ENCODE assay signal across 15 cellular contexts in the genomic region with DNA sequence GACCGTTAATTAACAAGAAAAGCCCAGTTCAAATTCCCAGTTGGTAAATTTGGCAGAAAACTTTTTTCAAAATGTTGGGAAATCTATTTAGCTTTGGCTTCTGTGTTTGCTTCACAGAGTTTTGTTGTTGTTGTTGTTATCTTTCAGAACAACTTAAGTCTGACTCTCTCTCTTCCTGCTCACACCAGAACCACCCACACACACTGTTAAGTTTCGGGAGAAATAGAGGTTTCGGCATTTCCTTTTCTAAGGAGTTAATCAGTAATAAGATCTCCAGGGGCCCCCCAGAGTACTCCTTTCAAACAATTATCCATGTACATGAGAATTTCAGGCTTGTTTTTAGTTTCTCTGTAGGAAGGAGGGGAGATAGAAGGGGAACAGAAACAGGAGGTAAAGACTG.
"Had no signal": no experiment of that assay in that cellular context is flagged by ENCODE, and none has a peak within 500 bp of the region (broad histone marks: within the 10 kb centered on the region; RNA-seq: fewer than 3 reads in every experiment).

No MANE protein-coding gene starts in this region.

- DNase-seq: activated CD4-positive, alpha-beta T cell treated with anti-CD3 and anti-CD28 coated beads, Interleukin-2, amount 50 U/mL, for 48 hours; activated CD4-positive, CD25-positive, alpha-beta regulatory T cell treated with anti-CD3 and anti-CD28 coated beads, Interleukin-2, amount 50 U/mL, for 72 hours; activated CD8-positive, alpha-beta memory T cell treated with anti-CD3 and anti-CD28 coated beads, Interleukin-2, amount 10 ng/mL, durations not matched to agents 7 days and 5 days; activated gamma-delta T cell; activated T-cell treated with anti-CD3 and anti-CD28 coated beads, Interleukin-2, amount 50 U/mL, for 1 hour; colonic mucosa; foreskin fibroblast; stimulated activated CD4-positive, alpha-beta T cell treated with anti-CD3 and anti-CD28 coated beads, Interleukin-15, amount 100 ng/mL, for 24 hours; stimulated activated CD4-positive, alpha-beta T cell treated with anti-CD3 and anti-CD28 coated beads, Interleukin-4, amount 100 ng/mL, for 1 hour; stimulated activated naive B cell treated with anti-CD40 and anti-IgM and Interleukin-4, amounts not matched to agents 10 μg/mL and 1 μg/mL and 100 μg/mL, for 72 hours; T1000; tibial artery; uterus had no signal

- H3K4me3 ChIP-seq: colonic mucosa, tibial artery, uterus had no signal

- H3K9me3 ChIP-seq: colonic mucosa, tibial artery, uterus had no signal

- H3K9ac ChIP-seq: parathyroid adenoma had no signal

- H3K4me1 ChIP-seq: colonic mucosa, parathyroid adenoma, tibial artery, uterus had no signal

- H2AFZ ChIP-seq: parathyroid adenoma had no signal

- H3K36me3 ChIP-seq: colonic mucosa, tibial artery, uterus had no signal

- H3K27ac ChIP-seq: colonic mucosa, parathyroid adenoma, tibial artery, uterus had no signal

- H3K27me3 ChIP-seq: colonic mucosa, tibial artery, uterus had no signal

- H3K79me2 ChIP-seq: parathyroid adenoma had no signal

- ATAC-seq: activated CD8-positive, alpha-beta memory T cell treated with anti-CD3 and anti-CD28 coated beads, Interleukin-2, amount 10 ng/mL, durations not matched to agents 7 days and 5 days; activated naive CD4-positive, alpha-beta T cell treated with anti-CD3 and anti-CD28 coated beads, Interleukin-2, amount 50 U/mL, for 72 hours; stimulated activated naive B cell treated with anti-CD40 and anti-IgM and Interleukin-4, amounts not matched to agents 10 μg/mL and 1 μg/mL and 100 μg/mL, for 72 hours had no signal
